19 cellular contexts compared by ENCODE assay signal in genomic region chr7:131943616-131944015, GRCh38.
DNase-seq lines count a peak whose midpoint lies in the region; ATAC-seq, FAIRE-seq and TF ChIP-seq lines count a peak whose summit lies in the region.
"Had no signal": no experiment of that assay in that cellular context is flagged by ENCODE, and none has a peak within 500 bp of the region (broad histone marks: within the 10 kb centered on the region; RNA-seq: fewer than 3 reads in every experiment).

No MANE protein-coding gene starts in this region.

- H2BK12ac ChIP-seq in H1 (ENCODE audit: low read depth, low read length), result no peak overlapping the region

- no peak overlapping the region for H3K23ac ChIP-seq in H1 (ENCODE audit: insufficient read length)

- peak; percentile 7 for FAIRE-seq in H1 (lab: Jason Lieb, UNC)
- FAIRE-seq: GM12878, HepG2 had no signal

- H3K4me3 ChIP-seq in H1 (ENCODE audit: extremely low read depth in 1 of 4, insufficient read depth in 2 of 4, low read depth in 3 of 4, low read length in 4 of 4) (no peak overlapping the region), psoas muscle (no peak overlapping the region)
- H3K4me3 ChIP-seq: BLaER1, GM12878, HAP-1 had no signal

- DNase-seq in DMS79 treated with DMSO at 0.1 percent for 48 hours (lab: John Stamatoyannopoulos, UW) (peak; percentile 97), NCI-H187 treated with DMSO at 0.1 percent for 48 hours (lab: John Stamatoyannopoulos, UW) (peak; percentile 95), H1 (ENCODE audit: low read depth in 1 of 2, low spot score in 2 of 2) (no peak), psoas muscle (no peak), NCI-H524 treated with DMSO at 0.1 percent for 48 hours (lab: John Stamatoyannopoulos, UW) (no peak), nephron progenitor cell (no peak)
- DNase-seq in naive thymus-derived CD8-positive, alpha-beta T cell, result no peak
- DNase-seq: 8988T; CD4-positive, alpha-beta memory T cell; DMS153; DND-41; EL had no signal

- CTCF ChIA-PET in H1 (lab: Charles Lee; ENCODE audit: partially characterized antibody), result interaction anchor here (0.9 to 1.9 kb wide), 7 partner anchors 10 to 255 kb away, joined by 3 to 7 read pairs (median 3); no protein-coding TSS in a partner anchor

- POLR2A ChIA-PET in H1 (lab: Charles Lee; ENCODE audit: partially characterized antibody), result no interaction called here
- POLR2A ChIA-PET in naive thymus-derived CD8-positive, alpha-beta T cell (lab: Charles Lee), result no interaction called here

- no peak overlapping the region for H3K4me2 ChIP-seq in H1 (ENCODE audit: insufficient read depth in 1 of 2, low read depth in 2 of 2, low read length in 2 of 2)
- H3K4me2 ChIP-seq: BLaER1 had no signal

- H2BK120ac ChIP-seq in H1 (replicated peaks; ENCODE audit: low read depth, low read length), result no peak overlapping the region

- H2AK5ac ChIP-seq in H1 (ENCODE audit: low read depth, low read length), result no peak overlapping the region

- H2AFZ ChIP-seq in H1 (ENCODE audit: low read length), result no peak overlapping the region

- H4K20me1 ChIP-seq in H1 (replicated peaks in 1 of 2; ENCODE audit: control insufficient read depth in 1 of 2, insufficient read depth in 2 of 2, low read length in 2 of 2), result no peaks in the 10 kb centered on the region
- H4K20me1 ChIP-seq: BLaER1 had no signal

- H3K4me3 Mint-ChIP-seq in naive thymus-derived CD8-positive, alpha-beta T cell, result no peak overlapping the region
- no peak overlapping the region for H3K4me3 Mint-ChIP-seq in nephron progenitor cell
- H3K4me3 Mint-ChIP-seq: CD14-positive monocyte; CD4-positive, alpha-beta memory T cell; IgD-negative memory B cell had no signal

- no peak for TF ChIP-seq RAD21 in H1 (IDR thresholded peaks at IDR 0.05 in 1 of 2, conservative IDR thresholded peaks at IDR 0.05 in 1 of 2; ENCODE audit: low read depth in 2 of 2, low read length in 2 of 2)

- H3K4me1 ChIP-seq in H1 (replicated peaks in 1 of 4; ENCODE audit: control insufficient read depth in 3 of 4, insufficient read depth in 4 of 4, low read length in 3 of 4) (no peaks in the 10 kb centered on the region; a peak in 1 of 7 replicates), psoas muscle (peaks cover 8% of the 10 kb centered on the region)
- H3K4me1 ChIP-seq: HAP-1 had no signal

- H3K9me3 ChIP-seq in H1 (ENCODE audit: insufficient read depth in 2 of 2, low read depth in 1 of 2, low read length in 1 of 2), result 0 out of 4 replicates have a peak, but pooled peaks cover 0 to 4% of the 10 kb centered on the region in 2 experiments
- H3K9me3 ChIP-seq in psoas muscle, result no peaks in the 10 kb centered on the region
- H3K9me3 ChIP-seq: HAP-1 had no signal

- H4K8ac ChIP-seq in H1 (ENCODE audit: extremely low read depth, insufficient read depth, low read length), result no peak overlapping the region

- H2BK20ac ChIP-seq in H1 (ENCODE audit: low read length), result no peak overlapping the region

- no peak overlapping the region for H4K91ac ChIP-seq in H1 (replicated peaks; ENCODE audit: insufficient read length, low read length)

- H3K36me3 Mint-ChIP-seq in naive thymus-derived CD8-positive, alpha-beta T cell, result no peaks in the 10 kb centered on the region
- H3K36me3 Mint-ChIP-seq in nephron progenitor cell (ENCODE audit: low read depth), result no peaks in the 10 kb centered on the region
- H3K36me3 Mint-ChIP-seq: CD14-positive monocyte; CD4-positive, alpha-beta memory T cell; IgD-negative memory B cell had no signal

- no peak overlapping the region for H3K4ac ChIP-seq in H1 (replicated peaks; ENCODE audit: insufficient read length, low read depth, low read length)

- TF ChIP-seq POLR2A in H1 (IDR thresholded peaks at IDR 0.05; ENCODE audit: control extremely low read depth in 1 of 2, low read depth in 2 of 2, low read length in 2 of 2), result no peak

- H3K9me3 Mint-ChIP-seq in naive thymus-derived CD8-positive, alpha-beta T cell, result peaks cover 0 to 11% (median 2%) of the 10 kb centered on the region in 9 donors
- H3K9me3 Mint-ChIP-seq in nephron progenitor cell, result peaks cover 9% of the 10 kb centered on the region
- H3K9me3 Mint-ChIP-seq: IgD-negative memory B cell had no signal

- H4K5ac ChIP-seq in H1 (ENCODE audit: insufficient read length, low read depth, low read length), result no peak overlapping the region

- TF ChIP-seq CTCF in H1 (IDR thresholded peaks at IDR 0.05; ENCODE audit: control extremely low read depth in 1 of 3, insufficient read depth in 1 of 3, low read depth in 1 of 3, low read length in 3 of 3) (no peak), psoas muscle (IDR thresholded peaks at IDR 0.05) (no peak), nephron progenitor cell (IDR thresholded peaks at IDR 0.05) (no peak)

- TF ChIP-seq EP300 in H1 (IDR thresholded peaks at IDR 0.05; ENCODE audit: borderline replicate concordance in 1 of 2, low read depth in 2 of 2, low read length in 2 of 2), result no peak

- no peaks in the 10 kb centered on the region for H3K79me1 ChIP-seq in H1 (ENCODE audit: low read depth, low read length)

- no peaks in the 10 kb centered on the region for H3K79me2 ChIP-seq in H1 (ENCODE audit: control insufficient read depth in 1 of 2, insufficient read depth in 2 of 2, low read length in 2 of 2)

- H2BK15ac ChIP-seq in H1 (ENCODE audit: low read length), result no peak overlapping the region

- H3K14ac ChIP-seq in H1 (ENCODE audit: insufficient read length), result no peak overlapping the region

- H3K27ac Mint-ChIP-seq in naive thymus-derived CD8-positive, alpha-beta T cell, result no peak overlapping the region
- H3K27ac Mint-ChIP-seq in nephron progenitor cell, result no peak overlapping the region
- H3K27ac Mint-ChIP-seq: CD4-positive, alpha-beta memory T cell; IgD-negative memory B cell had no signal

- peaks cover 16 to 78% (median 43%) of the 10 kb centered on the region in 5 donors for H3K27me3 Mint-ChIP-seq in naive thymus-derived CD8-positive, alpha-beta T cell
- H3K27me3 Mint-ChIP-seq in nephron progenitor cell (ENCODE audit: low read depth, poor library complexity), result peaks cover 82% of the 10 kb centered on the region

- H3K56ac ChIP-seq in H1 (replicated peaks; ENCODE audit: insufficient read length, low read depth, low read length), result no peak overlapping the region

- intact Hi-C loops in psoas muscle (cut with DNase I), result loop anchor here (2.0 to 10.0 kb wide), 4 partner anchors 61 to 641 kb away; no protein-coding TSS in a partner anchor

- H3K4me1 Mint-ChIP-seq in naive thymus-derived CD8-positive, alpha-beta T cell, result peaks cover 0 to 4% (median 0%) of the 10 kb centered on the region in 4 donors
- peaks cover 29% of the 10 kb centered on the region for H3K4me1 Mint-ChIP-seq in nephron progenitor cell
- H3K4me1 Mint-ChIP-seq: CD14-positive monocyte; CD4-positive, alpha-beta memory T cell had no signal

- H3K18ac ChIP-seq in H1 (ENCODE audit: extremely low read depth, low read length), result no peak overlapping the region

- no peak overlapping the region; a peak in 1 of 7 replicates for H3K9ac ChIP-seq in H1 (replicated peaks in 1 of 4; ENCODE audit: extremely low read depth in 1 of 4, low read depth in 3 of 4, low read length in 3 of 4)
- H3K9ac ChIP-seq: BLaER1 had no signal

- peaks cover 0 to 14% (median 6%) of the 10 kb centered on the region in 4 experiments; a peak in 3 of 7 replicates for H3K27me3 ChIP-seq in H1 (replicated peaks in 1 of 4; ENCODE audit: control insufficient read depth in 3 of 4, extremely low read depth in 1 of 4, insufficient read depth in 3 of 4, low read length in 3 of 4)
- H3K27me3 ChIP-seq in psoas muscle (ENCODE audit: insufficient read depth in 3 of 3, low read length in 2 of 3), result no peaks in the 10 kb centered on the region
- H3K27me3 ChIP-seq: BLaER1 had no signal

- no peak overlapping the region for H2BK5ac ChIP-seq in H1 (ENCODE audit: low read depth, low read length)

- no peaks in the 10 kb centered on the region for H3K23me2 ChIP-seq in H1 (ENCODE audit: low read depth, low read length)

- peak in 3 of 4 donors; percentile 25 to 80 (median 38) for ATAC-seq in psoas muscle
- no peak for ATAC-seq in esophagus mucosa
- no peak for ATAC-seq in naive thymus-derived CD8-positive, alpha-beta T cell
- ATAC-seq: GM12878, HepG2 had no signal

- H3K27ac ChIP-seq in H1 (ENCODE audit: low read depth, low read length) (no peak overlapping the region), psoas muscle (no peak overlapping the region)
- H3K27ac ChIP-seq: BLaER1 had no signal

- WGBS in H1 (ENCODE audit: extremely low coverage in 1 of 2, insufficient coverage in 1 of 2, insufficient read length in 1 of 2, insufficient replicate concordance in 2 of 2, low coverage in 1 of 2, low lambda C conversion rate in 2 of 2, missing lambda C conversion rate in 1 of 2), 2 experiments, result 73% methylated on average over 7 of the region's 7 CpGs; no CpG with 5 or more reads in 1 of the 2 experiments
- 25 to 35% (median 28%) methylated on average over 7 of the region's 7 CpGs for WGBS in psoas muscle, 3 donors

- H3K36me3 ChIP-seq in H1 (ENCODE audit: control insufficient read depth in 2 of 4, insufficient read depth in 4 of 4, low read length in 3 of 4) (no peaks in the 10 kb centered on the region), psoas muscle (ENCODE audit: insufficient read depth in 1 of 2, low read depth in 1 of 2) (no peaks in the 10 kb centered on the region)
- H3K36me3 ChIP-seq: BLaER1, HAP-1 had no signal

TF ChIP-seq in H1, 55 proteins besides CTCF, POLR2A, EP300 and RAD21:
- TF ChIP-seq BCL11A (IDR thresholded peaks at IDR 0.05; ENCODE audit: low read depth in 2 of 2, low read length in 2 of 2) (no peak), CHD2 (IDR thresholded peaks at IDR 0.05; ENCODE audit: low read length) (no peak), ATF2 (IDR thresholded peaks at IDR 0.05; ENCODE audit: low read length) (no peak), RBBP5 (IDR thresholded peaks at IDR 0.05; ENCODE audit: borderline replicate concordance, low read depth, low read length) (no peak), NANOG (IDR thresholded peaks at IDR 0.05; ENCODE audit: insufficient read depth, low read depth, low read length, poor library complexity, severe bottlenecking) (no peak), JUN (IDR thresholded peaks at IDR 0.05; ENCODE audit: low read depth, low read length) (no peak), CTBP2 (IDR thresholded peaks at IDR 0.05; ENCODE audit: borderline replicate concordance, insufficient read depth, insufficient read length, low read length) (no peak)

Comparison
In these comparisons a context has a peak if more than half of its experiments do, and no peak if none do; other contexts are left out.
1. DNase-seq: peak in DMS79 treated with DMSO at 0.1 percent for 48 hours (single experiment) and NCI-H187 treated with DMSO at 0.1 percent for 48 hours (single experiment); none in H1 (0 of 2), psoas muscle (0 of 2), naive thymus-derived CD8-positive, alpha-beta T cell (0 of 10), NCI-H524 treated with DMSO at 0.1 percent for 48 hours (single experiment) and nephron progenitor cell (single experiment).
2. ATAC-seq: peak in psoas muscle (3 of 4); none in esophagus mucosa (single experiment) and naive thymus-derived CD8-positive, alpha-beta T cell (0 of 2).